ENCODE assay signal across 1 cellular context in the genomic region with DNA sequence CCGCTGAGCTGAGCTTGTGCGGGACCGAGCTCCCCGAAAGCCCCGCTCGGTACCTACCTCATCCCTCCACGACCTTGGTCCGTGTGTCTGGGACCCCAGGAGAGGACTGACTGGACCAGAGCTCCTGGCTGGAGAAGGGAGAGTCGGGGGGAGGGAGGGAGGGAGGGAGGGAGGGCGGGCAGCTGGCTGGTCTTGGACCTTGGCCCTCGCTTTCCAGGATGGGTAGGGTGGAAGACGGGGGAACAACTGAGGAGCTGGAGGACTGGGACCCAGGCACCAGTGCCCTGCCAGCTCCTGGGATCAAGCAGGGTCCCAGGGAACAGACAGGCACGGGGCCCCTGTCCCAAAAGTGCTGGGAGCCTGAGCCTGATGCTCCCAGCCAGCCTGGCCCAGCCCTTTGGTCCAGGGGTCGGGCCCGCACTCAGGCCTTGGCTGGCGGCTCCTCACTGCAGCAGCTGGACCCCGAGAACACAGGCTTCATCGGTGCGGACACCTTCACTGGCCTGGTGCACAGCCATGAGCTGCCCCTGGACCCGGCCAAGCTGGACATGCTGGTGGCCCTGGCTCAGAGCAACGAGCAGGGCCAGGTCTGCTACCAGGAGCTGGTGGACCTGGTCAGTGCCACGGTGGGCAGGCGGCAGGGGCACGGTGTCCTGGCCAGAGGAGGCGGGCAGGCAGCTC.
TF ChIP-seq lines count a peak whose summit lies in the region.

No MANE protein-coding gene starts in this region.

TF ChIP-seq in HepG2, 621 proteins besides CTCF, POLR2A, EP300 and RAD21 (continued from another document and continues in another):
- TF ChIP-seq, protein P1, sequence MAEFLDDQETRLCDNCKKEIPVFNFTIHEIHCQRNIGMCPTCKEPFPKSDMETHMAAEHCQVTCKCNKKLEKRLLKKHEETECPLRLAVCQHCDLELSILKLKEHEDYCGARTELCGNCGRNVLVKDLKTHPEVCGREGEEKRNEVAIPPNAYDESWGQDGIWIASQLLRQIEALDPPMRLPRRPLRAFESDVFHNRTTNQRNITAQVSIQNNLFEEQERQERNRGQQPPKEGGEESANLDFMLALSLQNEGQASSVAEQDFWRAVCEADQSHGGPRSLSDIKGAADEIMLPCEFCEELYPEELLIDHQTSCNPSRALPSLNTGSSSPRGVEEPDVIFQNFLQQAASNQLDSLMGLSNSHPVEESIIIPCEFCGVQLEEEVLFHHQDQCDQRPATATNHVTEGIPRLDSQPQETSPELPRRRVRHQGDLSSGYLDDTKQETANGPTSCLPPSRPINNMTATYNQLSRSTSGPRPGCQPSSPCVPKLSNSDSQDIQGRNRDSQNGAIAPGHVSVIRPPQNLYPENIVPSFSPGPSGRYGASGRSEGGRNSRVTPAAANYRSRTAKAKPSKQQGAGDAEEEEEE (CRISPR knock-in tag; IDR thresholded peaks at IDR 0.05; ENCODE audit: borderline replicate concordance) = no peak
- TF ChIP-seq ZNF333 (CRISPR knock-in tag; IDR thresholded peaks at IDR 0.05; ENCODE audit: borderline replicate concordance) (0 out of 2 replicates have a peak, but pooled peaks have one; percentile 14), ZFX (CRISPR knock-in tag; IDR thresholded peaks at IDR 0.05; ENCODE audit: low read depth) (peak; percentile 21; the same call in 1 of the 2 replicates), ZNF12 (CRISPR knock-in tag; IDR thresholded peaks at IDR 0.05) (no peak), TCF7 (IDR thresholded peaks at IDR 0.05; ENCODE audit: low read depth) (no peak), AGO2 (optimal IDR thresholded peaks at IDR 0.05; ENCODE audit: low read depth, low read length) (peak; percentile 79), ZSCAN29 (CRISPR knock-in tag; conservative IDR thresholded peaks at IDR 0.05) (no peak), HIVEP1 (CRISPR knock-in tag; IDR thresholded peaks at IDR 0.05) (0 out of 2 replicates have a peak, but pooled peaks have one; percentile 13), SP2 (CRISPR knock-in tag; IDR thresholded peaks at IDR 0.05) (no peak), ZNF841 (CRISPR knock-in tag; IDR thresholded peaks at IDR 0.05; ENCODE audit: borderline replicate concordance) (no peak), ZNF101 (CRISPR knock-in tag; IDR thresholded peaks at IDR 0.05; ENCODE audit: borderline replicate concordance, low read depth) (no peak), RNF2 (conservative IDR thresholded peaks at IDR 0.05; ENCODE audit: low read depth) (no peak), THYN1 (CRISPR knock-in tag; IDR thresholded peaks at IDR 0.05; ENCODE audit: borderline replicate concordance, low read depth) (no peak), FOXM1 (CRISPR knock-in tag; IDR thresholded peaks at IDR 0.05) (no peak), MZF1 (CRISPR knock-in tag; IDR thresholded peaks at IDR 0.05; ENCODE audit: borderline replicate concordance) (no peak), GZF1 (CRISPR knock-in tag; IDR thresholded peaks at IDR 0.05) (no peak), HNF4A (CRISPR knock-in tag; IDR thresholded peaks at IDR 0.05) (peak; percentile 47), ARNT2 (CRISPR knock-in tag; IDR thresholded peaks at IDR 0.05; ENCODE audit: low read depth) (no peak), ZNF720 (CRISPR knock-in tag; IDR thresholded peaks at IDR 0.05) (no peak), ZNF496 (CRISPR knock-in tag; IDR thresholded peaks at IDR 0.05; ENCODE audit: insufficient replicate concordance) (no peak), PAX8 (CRISPR knock-in tag; IDR thresholded peaks at IDR 0.05; ENCODE audit: borderline replicate concordance) (no peak), SP4 (CRISPR knock-in tag; IDR thresholded peaks at IDR 0.05) (no peak), RCOR2 (CRISPR knock-in tag; IDR thresholded peaks at IDR 0.05) (no peak), ZNF451 (CRISPR knock-in tag; IDR thresholded peaks at IDR 0.05) (no peak), ZNF615 (CRISPR knock-in tag; IDR thresholded peaks at IDR 0.05; ENCODE audit: borderline replicate concordance) (no peak), IRF2 (CRISPR knock-in tag; IDR thresholded peaks at IDR 0.05) (0 out of 2 replicates have a peak, but pooled peaks have one; percentile 17), RBAK (CRISPR knock-in tag; IDR thresholded peaks at IDR 0.05) (no peak), ZNF121 (CRISPR knock-in tag; IDR thresholded peaks at IDR 0.05) (no peak), ZNF776 (CRISPR knock-in tag; IDR thresholded peaks at IDR 0.05) (peak; percentile 13; the same call in 1 of the 2 replicates), GATAD2A (CRISPR knock-in tag; IDR thresholded peaks at IDR 0.05) (no peak), KLF9 (CRISPR knock-in tag; IDR thresholded peaks at IDR 0.05; ENCODE audit: low read depth) (no peak), SP5 (CRISPR knock-in tag; IDR thresholded peaks at IDR 0.05; ENCODE audit: borderline replicate concordance, low read depth) (no peak), ZNF282 (IDR thresholded peaks at IDR 0.05; ENCODE audit: partially characterized antibody) (no peak), AKAP8 (CRISPR knock-in tag; IDR thresholded peaks at IDR 0.05) (peak; percentile 68; the same call in 1 of the 2 replicates), BCL6 (CRISPR knock-in tag; IDR thresholded peaks at IDR 0.05) (peak; percentile 57), NCOA2 (CRISPR knock-in tag; IDR thresholded peaks at IDR 0.05) (peak; percentile 27; the same call in 1 of the 2 replicates), TMF1 (CRISPR knock-in tag; IDR thresholded peaks at IDR 0.05; ENCODE audit: low read depth) (no peak), ZNF3 (CRISPR knock-in tag; IDR thresholded peaks at IDR 0.05) (no peak), ZNF484 (CRISPR knock-in tag; IDR thresholded peaks at IDR 0.05; ENCODE audit: borderline replicate concordance, low read depth) (no peak), ZNF225 (CRISPR knock-in tag; IDR thresholded peaks at IDR 0.05) (no peak)
- TF ChIP-seq, protein P2, sequence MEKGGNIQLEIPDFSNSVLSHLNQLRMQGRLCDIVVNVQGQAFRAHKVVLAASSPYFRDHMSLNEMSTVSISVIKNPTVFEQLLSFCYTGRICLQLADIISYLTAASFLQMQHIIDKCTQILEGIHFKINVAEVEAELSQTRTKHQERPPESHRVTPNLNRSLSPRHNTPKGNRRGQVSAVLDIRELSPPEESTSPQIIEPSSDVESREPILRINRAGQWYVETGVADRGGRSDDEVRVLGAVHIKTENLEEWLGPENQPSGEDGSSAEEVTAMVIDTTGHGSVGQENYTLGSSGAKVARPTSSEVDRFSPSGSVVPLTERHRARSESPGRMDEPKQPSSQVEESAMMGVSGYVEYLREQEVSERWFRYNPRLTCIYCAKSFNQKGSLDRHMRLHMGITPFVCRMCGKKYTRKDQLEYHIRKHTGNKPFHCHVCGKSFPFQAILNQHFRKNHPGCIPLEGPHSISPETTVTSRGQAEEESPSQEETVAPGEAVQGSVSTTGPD (CRISPR knock-in tag; IDR thresholded peaks at IDR 0.05) = no peak
- TF ChIP-seq, protein P3, sequence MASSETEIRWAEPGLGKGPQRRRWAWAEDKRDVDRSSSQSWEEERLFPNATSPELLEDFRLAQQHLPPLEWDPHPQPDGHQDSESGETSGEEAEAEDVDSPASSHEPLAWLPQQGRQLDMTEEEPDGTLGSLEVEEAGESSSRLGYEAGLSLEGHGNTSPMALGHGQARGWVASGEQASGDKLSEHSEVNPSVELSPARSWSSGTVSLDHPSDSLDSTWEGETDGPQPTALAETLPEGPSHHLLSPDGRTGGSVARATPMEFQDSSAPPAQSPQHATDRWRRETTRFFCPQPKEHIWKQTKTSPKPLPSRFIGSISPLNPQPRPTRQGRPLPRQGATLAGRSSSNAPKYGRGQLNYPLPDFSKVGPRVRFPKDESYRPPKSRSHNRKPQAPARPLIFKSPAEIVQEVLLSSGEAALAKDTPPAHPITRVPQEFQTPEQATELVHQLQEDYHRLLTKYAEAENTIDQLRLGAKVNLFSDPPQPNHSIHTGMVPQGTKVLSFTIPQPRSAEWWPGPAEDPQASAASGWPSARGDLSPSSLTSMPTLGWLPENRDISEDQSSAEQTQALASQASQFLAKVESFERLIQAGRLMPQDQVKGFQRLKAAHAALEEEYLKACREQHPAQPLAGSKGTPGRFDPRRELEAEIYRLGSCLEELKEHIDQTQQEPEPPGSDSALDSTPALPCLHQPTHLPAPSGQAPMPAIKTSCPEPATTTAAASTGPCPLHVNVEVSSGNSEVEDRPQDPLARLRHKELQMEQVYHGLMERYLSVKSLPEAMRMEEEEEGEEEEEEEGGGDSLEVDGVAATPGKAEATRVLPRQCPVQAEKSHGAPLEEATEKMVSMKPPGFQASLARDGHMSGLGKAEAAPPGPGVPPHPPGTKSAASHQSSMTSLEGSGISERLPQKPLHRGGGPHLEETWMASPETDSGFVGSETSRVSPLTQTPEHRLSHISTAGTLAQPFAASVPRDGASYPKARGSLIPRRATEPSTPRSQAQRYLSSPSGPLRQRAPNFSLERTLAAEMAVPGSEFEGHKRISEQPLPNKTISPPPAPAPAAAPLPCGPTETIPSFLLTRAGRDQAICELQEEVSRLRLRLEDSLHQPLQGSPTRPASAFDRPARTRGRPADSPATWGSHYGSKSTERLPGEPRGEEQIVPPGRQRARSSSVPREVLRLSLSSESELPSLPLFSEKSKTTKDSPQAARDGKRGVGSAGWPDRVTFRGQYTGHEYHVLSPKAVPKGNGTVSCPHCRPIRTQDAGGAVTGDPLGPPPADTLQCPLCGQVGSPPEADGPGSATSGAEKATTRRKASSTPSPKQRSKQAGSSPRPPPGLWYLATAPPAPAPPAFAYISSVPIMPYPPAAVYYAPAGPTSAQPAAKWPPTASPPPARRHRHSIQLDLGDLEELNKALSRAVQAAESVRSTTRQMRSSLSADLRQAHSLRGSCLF (CRISPR knock-in tag; IDR thresholded peaks at IDR 0.05; ENCODE audit: borderline replicate concordance) = no peak
- TF ChIP-seq, protein P4, sequence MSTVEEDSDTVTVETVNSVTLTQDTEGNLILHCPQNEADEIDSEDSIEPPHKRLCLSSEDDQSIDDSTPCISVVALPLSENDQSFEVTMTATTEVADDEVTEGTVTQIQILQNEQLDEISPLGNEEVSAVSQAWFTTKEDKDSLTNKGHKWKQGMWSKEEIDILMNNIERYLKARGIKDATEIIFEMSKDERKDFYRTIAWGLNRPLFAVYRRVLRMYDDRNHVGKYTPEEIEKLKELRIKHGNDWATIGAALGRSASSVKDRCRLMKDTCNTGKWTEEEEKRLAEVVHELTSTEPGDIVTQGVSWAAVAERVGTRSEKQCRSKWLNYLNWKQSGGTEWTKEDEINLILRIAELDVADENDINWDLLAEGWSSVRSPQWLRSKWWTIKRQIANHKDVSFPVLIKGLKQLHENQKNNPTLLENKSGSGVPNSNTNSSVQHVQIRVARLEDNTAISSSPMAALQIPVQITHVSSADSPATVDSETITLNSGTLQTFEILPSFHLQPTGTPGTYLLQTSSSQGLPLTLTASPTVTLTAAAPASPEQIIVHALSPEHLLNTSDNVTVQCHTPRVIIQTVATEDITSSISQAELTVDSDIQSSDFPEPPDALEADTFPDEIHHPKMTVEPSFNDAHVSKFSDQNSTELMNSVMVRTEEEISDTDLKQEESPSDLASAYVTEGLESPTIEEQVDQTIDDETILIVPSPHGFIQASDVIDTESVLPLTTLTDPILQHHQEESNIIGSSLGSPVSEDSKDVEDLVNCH (CRISPR knock-in tag; IDR thresholded peaks at IDR 0.05) = no peak
- TF ChIP-seq, protein P5, sequence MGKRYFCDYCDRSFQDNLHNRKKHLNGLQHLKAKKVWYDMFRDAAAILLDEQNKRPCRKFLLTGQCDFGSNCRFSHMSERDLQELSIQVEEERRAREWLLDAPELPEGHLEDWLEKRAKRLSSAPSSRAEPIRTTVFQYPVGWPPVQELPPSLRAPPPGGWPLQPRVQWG (CRISPR knock-in tag; IDR thresholded peaks at IDR 0.05; ENCODE audit: borderline replicate concordance, low read depth) = no peak
- TF ChIP-seq, protein P6, sequence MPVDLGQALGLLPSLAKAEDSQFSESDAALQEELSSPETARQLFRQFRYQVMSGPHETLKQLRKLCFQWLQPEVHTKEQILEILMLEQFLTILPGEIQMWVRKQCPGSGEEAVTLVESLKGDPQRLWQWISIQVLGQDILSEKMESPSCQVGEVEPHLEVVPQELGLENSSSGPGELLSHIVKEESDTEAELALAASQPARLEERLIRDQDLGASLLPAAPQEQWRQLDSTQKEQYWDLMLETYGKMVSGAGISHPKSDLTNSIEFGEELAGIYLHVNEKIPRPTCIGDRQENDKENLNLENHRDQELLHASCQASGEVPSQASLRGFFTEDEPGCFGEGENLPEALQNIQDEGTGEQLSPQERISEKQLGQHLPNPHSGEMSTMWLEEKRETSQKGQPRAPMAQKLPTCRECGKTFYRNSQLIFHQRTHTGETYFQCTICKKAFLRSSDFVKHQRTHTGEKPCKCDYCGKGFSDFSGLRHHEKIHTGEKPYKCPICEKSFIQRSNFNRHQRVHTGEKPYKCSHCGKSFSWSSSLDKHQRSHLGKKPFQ (CRISPR knock-in tag; IDR thresholded peaks at IDR 0.05; ENCODE audit: insufficient replicate concordance) = no peak
- TF ChIP-seq, protein P7, sequence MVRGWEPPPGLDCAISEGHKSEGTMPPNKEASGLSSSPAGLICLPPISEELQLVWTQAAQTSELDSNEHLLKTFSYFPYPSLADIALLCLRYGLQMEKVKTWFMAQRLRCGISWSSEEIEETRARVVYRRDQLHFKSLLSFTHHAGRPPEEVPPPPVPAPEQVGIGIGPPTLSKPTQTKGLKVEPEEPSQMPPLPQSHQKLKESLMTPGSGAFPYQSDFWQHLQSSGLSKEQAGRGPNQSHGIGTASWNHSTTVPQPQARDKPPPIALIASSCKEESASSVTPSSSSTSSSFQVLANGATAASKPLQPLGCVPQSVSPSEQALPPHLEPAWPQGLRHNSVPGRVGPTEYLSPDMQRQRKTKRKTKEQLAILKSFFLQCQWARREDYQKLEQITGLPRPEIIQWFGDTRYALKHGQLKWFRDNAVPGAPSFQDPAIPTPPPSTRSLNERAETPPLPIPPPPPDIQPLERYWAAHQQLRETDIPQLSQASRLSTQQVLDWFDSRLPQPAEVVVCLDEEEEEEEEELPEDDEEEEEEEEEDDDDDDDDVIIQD (CRISPR knock-in tag; IDR thresholded peaks at IDR 0.05; ENCODE audit: low read depth) = no peak
- TF ChIP-seq, protein P8, sequence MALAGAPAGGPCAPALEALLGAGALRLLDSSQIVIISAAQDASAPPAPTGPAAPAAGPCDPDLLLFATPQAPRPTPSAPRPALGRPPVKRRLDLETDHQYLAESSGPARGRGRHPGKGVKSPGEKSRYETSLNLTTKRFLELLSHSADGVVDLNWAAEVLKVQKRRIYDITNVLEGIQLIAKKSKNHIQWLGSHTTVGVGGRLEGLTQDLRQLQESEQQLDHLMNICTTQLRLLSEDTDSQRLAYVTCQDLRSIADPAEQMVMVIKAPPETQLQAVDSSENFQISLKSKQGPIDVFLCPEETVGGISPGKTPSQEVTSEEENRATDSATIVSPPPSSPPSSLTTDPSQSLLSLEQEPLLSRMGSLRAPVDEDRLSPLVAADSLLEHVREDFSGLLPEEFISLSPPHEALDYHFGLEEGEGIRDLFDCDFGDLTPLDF (CRISPR knock-in tag; IDR thresholded peaks at IDR 0.05) = no peak
- TF ChIP-seq, protein P9, sequence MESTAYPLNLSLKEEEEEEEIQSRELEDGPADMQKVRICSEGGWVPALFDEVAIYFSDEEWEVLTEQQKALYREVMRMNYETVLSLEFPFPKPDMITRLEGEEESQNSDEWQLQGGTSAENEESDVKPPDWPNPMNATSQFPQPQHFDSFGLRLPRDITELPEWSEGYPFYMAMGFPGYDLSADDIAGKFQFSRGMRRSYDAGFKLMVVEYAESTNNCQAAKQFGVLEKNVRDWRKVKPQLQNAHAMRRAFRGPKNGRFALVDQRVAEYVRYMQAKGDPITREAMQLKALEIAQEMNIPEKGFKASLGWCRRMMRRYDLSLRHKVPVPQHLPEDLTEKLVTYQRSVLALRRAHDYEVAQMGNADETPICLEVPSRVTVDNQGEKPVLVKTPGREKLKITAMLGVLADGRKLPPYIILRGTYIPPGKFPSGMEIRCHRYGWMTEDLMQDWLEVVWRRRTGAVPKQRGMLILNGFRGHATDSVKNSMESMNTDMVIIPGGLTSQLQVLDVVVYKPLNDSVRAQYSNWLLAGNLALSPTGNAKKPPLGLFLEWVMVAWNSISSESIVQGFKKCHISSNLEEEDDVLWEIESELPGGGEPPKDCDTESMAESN (CRISPR knock-in tag; conservative IDR thresholded peaks at IDR 0.05) = no peak
